In genomic region chr6:52558266-52559000, GRCh38 we compare ENCODE assay signal across 12 cellular contexts. TPM values are rescaled to one million over a fixed set of nuclear protein-coding genes. Genes with fewer than 3 reads are reported as not detected.
DNase-seq lines count a peak whose midpoint lies in the region; ATAC-seq and TF ChIP-seq lines count a peak whose summit lies in the region.
"Had no signal": no experiment of that assay in that cellular context is flagged by ENCODE, and none has a peak within 500 bp of the region (broad histone marks: within the 10 kb centered on the region; RNA-seq: fewer than 3 reads in every experiment).

No MANE protein-coding gene starts in this region.

- no peak overlapping the region for H3K27ac Mint-ChIP-seq in stimulated activated memory B cell treated with anti-CD40 and anti-IgM and Interleukin-4, amounts not matched to agents 10 μg/mL and 1 μg/mL and 100 μg/mL, for 72 hours
- H3K27ac Mint-ChIP-seq: T-helper 2 cell treated with Interferon-gamma antibody and Interleukin-4, amounts not matched to agents 5 μg/mL and 100 μg/mL, for 36 hours had no signal

- peaks cover 85% of the 10 kb centered on the region; the same call in 1 of the 2 replicates for H3K79me2 ChIP-seq in OCI-LY7 (ENCODE audit: insufficient read depth, low read depth, low read length)
- peaks cover 99% of the 10 kb centered on the region for H3K79me2 ChIP-seq in osteoblast (ENCODE audit: insufficient read depth, low read length)

- TF ChIP-seq POLR2A in adrenal gland (IDR thresholded peaks at IDR 0.05): no peak

- no peaks in the 10 kb centered on the region for H3K9me2 ChIP-seq in OCI-LY7 (ENCODE audit: insufficient read depth, low read length)

- H3K9me3 Mint-ChIP-seq in stimulated activated memory B cell treated with anti-CD40 and anti-IgM and Interleukin-4, amounts not matched to agents 10 μg/mL and 1 μg/mL and 100 μg/mL, for 72 hours: no peaks in the 10 kb centered on the region
- H3K9me3 Mint-ChIP-seq: T-helper 2 cell treated with Interferon-gamma antibody and Interleukin-4, amounts not matched to agents 5 μg/mL and 100 μg/mL, for 36 hours had no signal

- H3K4me3 ChIP-seq in BLaER1 treated with 17β-estradiol and CSF1 and Interleukin-3, amounts not matched to agents 10 nM and 100 nM: peak overlapping the region in 6 of 10 experiments; percentile 12 to 43 (median 24); a peak in 8 of 20 replicates
- H3K4me3 ChIP-seq in OCI-LY7 (ENCODE audit: low read depth, low read length, poor library complexity, severe bottlenecking) (no peak overlapping the region), osteoblast (ENCODE audit: insufficient read depth, low read length) (no peak overlapping the region), adrenal gland (no peak overlapping the region)

- CTCF ChIA-PET in OCI-LY7 (lab: Charles Lee; ENCODE audit: unreplicated experiment): no interaction called here

- no peak overlapping the region for H3K4me3 Mint-ChIP-seq in stimulated activated memory B cell treated with anti-CD40 and anti-IgM and Interleukin-4, amounts not matched to agents 10 μg/mL and 1 μg/mL and 100 μg/mL, for 72 hours
- H3K4me3 Mint-ChIP-seq: T-helper 2 cell treated with Interferon-gamma antibody and Interleukin-4, amounts not matched to agents 5 μg/mL and 100 μg/mL, for 36 hours had no signal

- peak overlapping the region; percentile 7 to 60 (median 43); a peak in 17 of 22 replicates for H3K9ac ChIP-seq in BLaER1 treated with 17β-estradiol and CSF1 and Interleukin-3, amounts not matched to agents 10 nM and 100 nM

- H3K9me3 ChIP-seq in BLaER1 treated with 17β-estradiol and CSF1 and Interleukin-3, amounts not matched to agents 10 nM and 100 nM (replicated peaks in 1 of 11): 0 out of 22 replicates have a peak, but pooled peaks cover 0 to 3% (median 0%) of the 10 kb centered on the region in 11 experiments
- no peaks in the 10 kb centered on the region for H3K9me3 ChIP-seq in OCI-LY7 (ENCODE audit: low read length)
- H3K9me3 ChIP-seq in osteoblast (ENCODE audit: low read depth, low read length): no peaks in the 10 kb centered on the region
- H3K9me3 ChIP-seq in adrenal gland (replicated peaks in 1 of 3): no peaks in the 10 kb centered on the region
- H3K9me3 ChIP-seq: BE2C had no signal

- ATAC-seq in stimulated activated memory B cell treated with anti-CD40 and anti-IgM and Interleukin-4, amounts not matched to agents 10 μg/mL and 1 μg/mL and 100 μg/mL, for 72 hours: no peak

- H3K27me3 Mint-ChIP-seq in stimulated activated memory B cell treated with anti-CD40 and anti-IgM and Interleukin-4, amounts not matched to agents 10 μg/mL and 1 μg/mL and 100 μg/mL, for 72 hours: no peaks in the 10 kb centered on the region

- no peaks in the 10 kb centered on the region for H3K27me3 ChIP-seq in BLaER1 treated with 17β-estradiol and CSF1 and Interleukin-3, amounts not matched to agents 10 nM and 100 nM
- H3K27me3 ChIP-seq in osteoblast (ENCODE audit: insufficient read depth, low read length) (no peaks in the 10 kb centered on the region), adrenal gland (no peaks in the 10 kb centered on the region)
- H3K27me3 ChIP-seq: BE2C had no signal

- TF ChIP-seq CTCF in OCI-LY7 (conservative IDR thresholded peaks at IDR 0.05; ENCODE audit: low read length): no peak
- no peak for TF ChIP-seq CTCF in osteoblast (IDR thresholded peaks at IDR 0.05; ENCODE audit: extremely low read depth, low read depth, low read length)
- TF ChIP-seq CTCF in adrenal gland (IDR thresholded peaks at IDR 0.05): no peak

- DNase-seq in OCI-LY7 (ENCODE audit: low spot score): no peak
- DNase-seq in glomerular visceral epithelial cell (ENCODE audit: extremely low spot score): peak; percentile 60
- no peak for DNase-seq in osteoblast (ENCODE audit: insufficient read length, low spot score, missing footprints)
- no peak for DNase-seq in adrenal gland
- no peak for DNase-seq in GM03348 (ENCODE audit: low spot score)
- DNase-seq in SIG-M5 treated with dmso at 0.1 percent for 504 hours (lab: John Stamatoyannopoulos, UW; ENCODE audit: unreplicated experiment): no peak
- DNase-seq: activated naive CD4-positive, alpha-beta T cell treated with anti-CD3 and anti-CD28 coated beads, Interleukin-2, amount 50 U/mL, for 16 hours; BE2C; NCI-H226 had no signal

- peaks cover 0 to 26% (median 6%) of the 10 kb centered on the region in 11 experiments; a peak in 9 of 22 replicates for H3K36me3 ChIP-seq in BLaER1 treated with 17β-estradiol and CSF1 and Interleukin-3, amounts not matched to agents 10 nM and 100 nM
- H3K36me3 ChIP-seq in OCI-LY7 (ENCODE audit: insufficient read depth, low read length) (peaks cover 32% of the 10 kb centered on the region), osteoblast (ENCODE audit: insufficient read depth, low read length) (peaks cover 32% of the 10 kb centered on the region), adrenal gland (replicated peaks in 1 of 2) (no peaks in the 10 kb centered on the region)
- H3K36me3 ChIP-seq: BE2C had no signal

- H3K4me1 ChIP-seq in BLaER1 treated with 17β-estradiol and CSF1 and Interleukin-3, amounts not matched to agents 10 nM and 100 nM: peaks cover 27 to 68% (median 54%) of the 10 kb centered on the region in 10 experiments
- H3K4me1 ChIP-seq in OCI-LY7 (ENCODE audit: insufficient read depth, low read length, poor library complexity, severe bottlenecking): peaks cover 40% of the 10 kb centered on the region
- peaks cover 78% of the 10 kb centered on the region for H3K4me1 ChIP-seq in osteoblast (ENCODE audit: insufficient read depth, low read length)
- peaks cover 0 to 9% of the 10 kb centered on the region in 2 donors for H3K4me1 ChIP-seq in adrenal gland (replicated peaks in 1 of 2)

- 78 to 89% (median 86%) methylated on average over 6 of the region's 6 CpGs for WGBS in adrenal gland, 4 donors

- H3K36me3 Mint-ChIP-seq in stimulated activated memory B cell treated with anti-CD40 and anti-IgM and Interleukin-4, amounts not matched to agents 10 μg/mL and 1 μg/mL and 100 μg/mL, for 72 hours: no peaks in the 10 kb centered on the region

- peaks cover 0 to 100% (median 9%) of the 10 kb centered on the region in 11 experiments; a peak in 11 of 22 replicates for H4K20me1 ChIP-seq in BLaER1 treated with 17β-estradiol and CSF1 and Interleukin-3, amounts not matched to agents 10 nM and 100 nM
- peaks cover 5% of the 10 kb centered on the region; the same call in 1 of the 2 replicates for H4K20me1 ChIP-seq in OCI-LY7 (ENCODE audit: insufficient read depth, low read length)
- H4K20me1 ChIP-seq in osteoblast (ENCODE audit: insufficient read depth, low read length): peaks cover 25% of the 10 kb centered on the region

- peaks cover 25% of the 10 kb centered on the region for H3K4me1 Mint-ChIP-seq in stimulated activated memory B cell treated with anti-CD40 and anti-IgM and Interleukin-4, amounts not matched to agents 10 μg/mL and 1 μg/mL and 100 μg/mL, for 72 hours

- no peak overlapping the region for H2AFZ ChIP-seq in OCI-LY7 (ENCODE audit: low read length)
- H2AFZ ChIP-seq in osteoblast (ENCODE audit: low read length): no peak overlapping the region

- intact Hi-C loops in OCI-LY7 (cut with micrococcal nuclease; ENCODE audit: unreplicated experiment): no loop called here
- intact Hi-C loops in adrenal gland (cut with DNase I): no loop called here

- H3K27ac ChIP-seq in BLaER1 treated with 17β-estradiol and CSF1 and Interleukin-3, amounts not matched to agents 10 nM and 100 nM: peak overlapping the region in 10 of 11 experiments; percentile 39 to 66 (median 62); a peak in 21 of 22 replicates
- no peak overlapping the region for H3K27ac ChIP-seq in OCI-LY7 (ENCODE audit: low read depth, low read length, poor library complexity, severe bottlenecking)
- H3K27ac ChIP-seq in osteoblast (ENCODE audit: low read depth, low read length): peak overlapping the region; percentile 94
- H3K27ac ChIP-seq in adrenal gland: no peak overlapping the region

- POLR2A ChIA-PET in OCI-LY7 (lab: Charles Lee): interaction anchor here (0.6 to 1.5 kb wide), 7 partner anchors 10 to 103 kb away, joined by 3 to 4 read pairs (median 3); no protein-coding TSS in a partner anchor

- peak overlapping the region; percentile 78 to 98 (median 91) for H3K4me2 ChIP-seq in BLaER1 treated with 17β-estradiol and CSF1 and Interleukin-3, amounts not matched to agents 10 nM and 100 nM
- H3K4me2 ChIP-seq in OCI-LY7 (ENCODE audit: low read length) (peak overlapping the region; percentile 4), osteoblast (ENCODE audit: insufficient read depth, low read length) (peak overlapping the region; percentile 42)

- BruUV-seq in OCI-LY7 (replicated peaks; lab: Mats Ljungman, UMichigan): no TSS peak

RNA-seq across cellular contexts. Expression of gene TRAM2, which starts 18.4 kb away (rescaled TPM):
- 16.3 and 19.3 TPM in 2 replicates for total RNA-seq in OCI-LY7 (2014; rRNA removed; shearing (Covaris generic))
- total RNA-seq in OCI-LY7 (2022) (34.9 and 38.2 TPM in 2 replicates), osteoblast (129 and 155 TPM in 2 replicates), adrenal gland (10 to 100 TPM in 6 of 8 donors, 1 to 10 TPM in 2; 8.0 to 17.9 (median 10.6) TPM)
- polyA plus RNA-seq in adrenal gland: 1 to 10 TPM; 2.2 to 7.0 (median 2.5) TPM

Comparison
In these comparisons a context has a peak if more than half of its experiments do, and no peak if none do; other contexts are left out.
1. H3K27ac ChIP-seq: peak in BLaER1 treated with 17β-estradiol and CSF1 and Interleukin-3, amounts not matched to agents 10 nM and 100 nM (10 of 11) and osteoblast (single experiment); none in OCI-LY7 (single experiment) and adrenal gland (0 of 5).
2. H3K4me2 ChIP-seq: peak in every context shown above with its lines; median percentile 91 in BLaER1 treated with 17β-estradiol and CSF1 and Interleukin-3, amounts not matched to agents 10 nM and 100 nM; 42 in osteoblast; 4 in OCI-LY7.
3. H3K4me3 ChIP-seq: peak in BLaER1 treated with 17β-estradiol and CSF1 and Interleukin-3, amounts not matched to agents 10 nM and 100 nM (6 of 10); none in OCI-LY7 (single experiment), osteoblast (single experiment) and adrenal gland (0 of 4).